Comparison of ENCODE assay signal across 8 cellular contexts in genomic region chr15:50883903-50884302, GRCh38. TPM values are rescaled to one million over a fixed set of nuclear protein-coding genes. Genes with fewer than 3 reads are reported as not detected.
DNase-seq lines count a peak whose midpoint lies in the region; ATAC-seq and TF ChIP-seq lines count a peak whose summit lies in the region.

No MANE protein-coding gene starts in this region.

- DNase-seq in activated CD8-positive, alpha-beta memory T cell treated with anti-CD3 and anti-CD28 coated beads, Interleukin-2, amount 10 ng/mL, durations not matched to agents 7 days and 5 days, result peak; percentile 73
- no peak for DNase-seq in activated CD8-positive, alpha-beta memory T cell treated with anti-CD3 and anti-CD28 coated beads, Interleukin-2, amount 50 U/mL, for 4 hours
- DNase-seq in OCI-M1 (lab: John Stamatoyannopoulos, UW), result peak; percentile 61
- no peak for DNase-seq in epithelial cell of prostate (ENCODE audit: low read depth, low spot score)
- peak in 1 of 2 donors; percentile 16 for DNase-seq in stimulated activated naive CD8-positive, alpha-beta T cell treated with anti-CD3 and anti-CD28 coated beads, Interleukin-15, amount 100 ng/mL, for 72 hours
- no peak for DNase-seq in pons (ENCODE audit: low spot score)
- DNase-seq in nephron progenitor cell, result no peak

- H3K27ac ChIP-seq in epithelial cell of prostate, result peak overlapping the region; percentile 99

- ATAC-seq in activated CD8-positive, alpha-beta memory T cell treated with anti-CD3 and anti-CD28 coated beads, Interleukin-2, amount 10 ng/mL, durations not matched to agents 7 days and 5 days, result peak; percentile 28
- ATAC-seq in stimulated activated naive CD8-positive, alpha-beta T cell treated with anti-CD3 and anti-CD28 coated beads, Interleukin-15, amount 100 ng/mL, for 72 hours, result no peak
- no peak for ATAC-seq in HG03439 (IDR thresholded peaks at IDR 0.05; ENCODE audit: unreplicated experiment)

- peaks cover 68% of the 10 kb centered on the region for H3K4me1 Mint-ChIP-seq in activated CD8-positive, alpha-beta memory T cell treated with anti-CD3 and anti-CD28 coated beads, Interleukin-2, amount 10 ng/mL, durations not matched to agents 7 days and 5 days
- H3K4me1 Mint-ChIP-seq in stimulated activated naive CD8-positive, alpha-beta T cell treated with anti-CD3 and anti-CD28 coated beads, Interleukin-15, amount 100 ng/mL, for 72 hours, result peaks cover 95% of the 10 kb centered on the region
- H3K4me1 Mint-ChIP-seq in nephron progenitor cell, result peaks cover 10% of the 10 kb centered on the region

- CTCF ChIA-PET in activated CD8-positive, alpha-beta memory T cell treated with anti-CD3 and anti-CD28 coated beads, Interleukin-2, amount 10 ng/mL, durations not matched to agents 7 days and 5 days (lab: Charles Lee), result interaction anchor here (0.6 to 4.5 kb wide), 4 partner anchors 8 to 701 kb away, joined by 3 to 29 read pairs (median 14); partner anchors contain the start of gene SLC27A2

- H3K9me3 Mint-ChIP-seq in activated CD8-positive, alpha-beta memory T cell treated with anti-CD3 and anti-CD28 coated beads, Interleukin-2, amount 10 ng/mL, durations not matched to agents 7 days and 5 days (ENCODE audit: low read depth), result no peaks in the 10 kb centered on the region
- no peaks in the 10 kb centered on the region for H3K9me3 Mint-ChIP-seq in stimulated activated naive CD8-positive, alpha-beta T cell treated with anti-CD3 and anti-CD28 coated beads, Interleukin-15, amount 100 ng/mL, for 72 hours
- no peaks in the 10 kb centered on the region for H3K9me3 Mint-ChIP-seq in nephron progenitor cell

- no peak for TF ChIP-seq CTCF in nephron progenitor cell (IDR thresholded peaks at IDR 0.05)

- no peaks in the 10 kb centered on the region for H3K27me3 Mint-ChIP-seq in activated CD8-positive, alpha-beta memory T cell treated with anti-CD3 and anti-CD28 coated beads, Interleukin-2, amount 10 ng/mL, durations not matched to agents 7 days and 5 days
- H3K27me3 Mint-ChIP-seq in stimulated activated naive CD8-positive, alpha-beta T cell treated with anti-CD3 and anti-CD28 coated beads, Interleukin-15, amount 100 ng/mL, for 72 hours, result no peaks in the 10 kb centered on the region
- peaks cover 6% of the 10 kb centered on the region for H3K27me3 Mint-ChIP-seq in nephron progenitor cell (ENCODE audit: low read depth, poor library complexity)

- peak overlapping the region; percentile 95 for H3K27ac Mint-ChIP-seq in activated CD8-positive, alpha-beta memory T cell treated with anti-CD3 and anti-CD28 coated beads, Interleukin-2, amount 10 ng/mL, durations not matched to agents 7 days and 5 days
- H3K27ac Mint-ChIP-seq in stimulated activated naive CD8-positive, alpha-beta T cell treated with anti-CD3 and anti-CD28 coated beads, Interleukin-15, amount 100 ng/mL, for 72 hours, result peak overlapping the region; percentile 42 to 85
- no peak overlapping the region for H3K27ac Mint-ChIP-seq in nephron progenitor cell

- H3K36me3 Mint-ChIP-seq in activated CD8-positive, alpha-beta memory T cell treated with anti-CD3 and anti-CD28 coated beads, Interleukin-2, amount 10 ng/mL, durations not matched to agents 7 days and 5 days, result peaks cover 3% of the 10 kb centered on the region
- H3K36me3 Mint-ChIP-seq in nephron progenitor cell (ENCODE audit: low read depth), result peaks cover under 1% of the 10 kb centered on the region

- H3K4me3 Mint-ChIP-seq in activated CD8-positive, alpha-beta memory T cell treated with anti-CD3 and anti-CD28 coated beads, Interleukin-2, amount 10 ng/mL, durations not matched to agents 7 days and 5 days, result peak overlapping the region; percentile 7
- H3K4me3 Mint-ChIP-seq in stimulated activated naive CD8-positive, alpha-beta T cell treated with anti-CD3 and anti-CD28 coated beads, Interleukin-15, amount 100 ng/mL, for 72 hours, result peak overlapping the region; percentile 24 to 29
- H3K4me3 Mint-ChIP-seq in nephron progenitor cell, result no peak overlapping the region

RNA-seq across cellular contexts. Expression of gene AP4E1, which starts 24.6 kb away (rescaled TPM):
- 10 to 100 TPM; 14.7 to 18.4 TPM for total RNA-seq in activated CD8-positive, alpha-beta memory T cell treated with anti-CD3 and anti-CD28 coated beads, Interleukin-2, amount 10 ng/mL, durations not matched to agents 7 days and 5 days

Comparison
In these comparisons a context has a peak if more than half of its experiments do, and no peak if none do; other contexts are left out.
1. DNase-seq: peak in activated CD8-positive, alpha-beta memory T cell treated with anti-CD3 and anti-CD28 coated beads, Interleukin-2, amount 10 ng/mL, durations not matched to agents 7 days and 5 days (single experiment) and OCI-M1 (single experiment); none in activated CD8-positive, alpha-beta memory T cell treated with anti-CD3 and anti-CD28 coated beads, Interleukin-2, amount 50 U/mL, for 4 hours (single experiment), epithelial cell of prostate (single experiment), pons (single experiment) and nephron progenitor cell (single experiment).